Comparison of ENCODE assay signal across 29 cellular contexts in the genomic region with DNA sequence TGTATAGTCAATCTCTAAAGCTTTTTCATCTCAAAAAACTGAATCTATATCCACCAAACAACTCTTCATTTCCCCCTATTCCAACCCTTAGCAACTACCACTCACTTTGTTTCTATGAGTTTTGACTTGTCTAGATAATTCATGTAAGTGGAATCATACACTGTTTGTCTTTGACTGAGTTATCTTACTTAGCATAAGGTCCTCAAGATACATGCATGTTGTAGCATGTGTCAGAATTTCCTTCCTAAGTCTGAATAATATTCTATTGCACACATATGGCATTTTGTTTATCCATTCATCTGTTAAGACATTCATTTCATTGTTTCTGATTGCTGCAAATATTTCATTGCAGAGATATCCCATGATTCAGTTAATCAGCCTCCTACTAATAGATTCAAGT.
"Had no signal": no experiment of that assay in that cellular context is flagged by ENCODE, and none has a peak within 500 bp of the region (broad histone marks: within the 10 kb centered on the region; RNA-seq: fewer than 3 reads in every experiment).

No MANE protein-coding gene starts in this region.

- ATAC-seq: activated naive CD8-positive, alpha-beta T cell treated with anti-CD3 and anti-CD28 coated beads, Interleukin-2, amount 50 U/mL, for 24 hours; activated T-cell treated with anti-CD3 and anti-CD28 coated beads, Interleukin-2, amount 50 U/mL, for 4 hours; activated T-helper 17 cell treated with anti-CD3 and anti-CD28 coated beads, Interleukin-2, amount 50 U/mL, for 72 hours; body of pancreas; gastrocnemius medialis; heart left ventricle; WTC11 had no signal

- H3K27ac Mint-ChIP-seq: activated CD4-positive, alpha-beta memory T cell treated with anti-CD3 and anti-CD28 coated beads, Interleukin-2, amount 10 ng/mL, durations not matched to agents 7 days and 5 days; activated CD4-positive, alpha-beta T cell treated with anti-CD3 and anti-CD28 coated beads, Interleukin-2, amount 10 ng/mL, durations not matched to agents 7 days and 5 days; activated naive CD4-positive, alpha-beta T cell treated with anti-CD3 and anti-CD28 coated beads for 36 hours; activated naive CD4-positive, alpha-beta T cell treated with anti-CD3 and anti-CD28 coated beads, Interleukin-2, amount 50 U/mL, for 24 hours; activated naive CD8-positive, alpha-beta T cell treated with anti-CD3 and anti-CD28 coated beads for 36 hours; activated naive CD8-positive, alpha-beta T cell treated with anti-CD3 and anti-CD28 coated beads, Interleukin-2, amount 50 U/mL, for 24 hours; activated T-helper 17 cell treated with anti-CD3 and anti-CD28 coated beads, Interleukin-2, amount 50 U/mL, for 72 hours; dendritic cell treated with granulocyte-macrophage colony-stimulating factor and Interleukin-4, amounts not matched to agents 40 ng/mL and 50 ng/mL, for 4 days; endodermal cell; WTC11 had no signal

- H3K36me3 ChIP-seq: adrenal gland, gastrocnemius medialis, heart left ventricle had no signal

- H3K27ac ChIP-seq: adrenal gland, body of pancreas, coronary artery, gastrocnemius medialis, heart left ventricle, VCaP had no signal

- DNase-seq: activated CD4-positive, alpha-beta memory T cell treated with anti-CD3 and anti-CD28 coated beads, Interleukin-2, amount 10 ng/mL, durations not matched to agents 7 days and 5 days; activated CD4-positive, alpha-beta T cell treated with anti-CD3 and anti-CD28 coated beads for 1 hour; activated CD4-positive, alpha-beta T cell treated with anti-CD3 and anti-CD28 coated beads for 4 hours; activated CD4-positive, alpha-beta T cell treated with anti-CD3 and anti-CD28 coated beads, Interleukin-2, amount 10 ng/mL, durations not matched to agents 7 days and 5 days; activated CD4-positive, alpha-beta T cell treated with anti-CD3 and anti-CD28 coated beads, Interleukin-2, amount 50 U/mL, for 4 hours; activated effector memory CD4-positive, alpha-beta T cell treated with Interleukin-2 at 50 U/mL for 16 hours; activated naive CD4-positive, alpha-beta T cell treated with anti-CD3 and anti-CD28 coated beads for 36 hours; activated naive CD8-positive, alpha-beta T cell treated with anti-CD3 and anti-CD28 coated beads for 36 hours; activated naive CD8-positive, alpha-beta T cell treated with anti-CD3 and anti-CD28 coated beads, Interleukin-2, amount 50 U/mL, for 24 hours; activated T-cell treated with anti-CD3 and anti-CD28 coated beads, Interleukin-2, amount 50 U/mL, for 4 hours; adrenal gland; amygdala; aorta; body of pancreas; dorsolateral prefrontal cortex; effector memory CD4-positive, alpha-beta T cell; endodermal cell; foreskin fibroblast; gastrocnemius medialis; glutamatergic neuron; heart left ventricle; T-helper 2 cell had no signal

- H3K4me1 Mint-ChIP-seq: activated CD4-positive, alpha-beta memory T cell treated with anti-CD3 and anti-CD28 coated beads, Interleukin-2, amount 10 ng/mL, durations not matched to agents 7 days and 5 days; activated T-helper 17 cell treated with anti-CD3 and anti-CD28 coated beads, Interleukin-2, amount 50 U/mL, for 72 hours; endodermal cell; WTC11 had no signal

- H3K27me3 ChIP-seq: adrenal gland, body of pancreas, dorsolateral prefrontal cortex, gastrocnemius medialis, heart left ventricle had no signal

- H3K4me1 ChIP-seq: body of pancreas, gastrocnemius medialis had no signal

- H3K27me3 Mint-ChIP-seq: activated CD4-positive, alpha-beta memory T cell treated with anti-CD3 and anti-CD28 coated beads, Interleukin-2, amount 10 ng/mL, durations not matched to agents 7 days and 5 days; activated CD4-positive, alpha-beta T cell treated with anti-CD3 and anti-CD28 coated beads, Interleukin-2, amount 10 ng/mL, durations not matched to agents 7 days and 5 days; activated naive CD4-positive, alpha-beta T cell treated with anti-CD3 and anti-CD28 coated beads, Interleukin-2, amount 50 U/mL, for 24 hours; activated naive CD8-positive, alpha-beta T cell treated with anti-CD3 and anti-CD28 coated beads for 36 hours; activated naive CD8-positive, alpha-beta T cell treated with anti-CD3 and anti-CD28 coated beads, Interleukin-2, amount 50 U/mL, for 24 hours; activated T-helper 17 cell treated with anti-CD3 and anti-CD28 coated beads, Interleukin-2, amount 50 U/mL, for 72 hours; central memory CD8-positive, alpha-beta T cell; dendritic cell treated with granulocyte-macrophage colony-stimulating factor and Interleukin-4, amounts not matched to agents 40 ng/mL and 50 ng/mL, for 4 days had no signal

- H3K4me3 ChIP-seq: adrenal gland, body of pancreas, coronary artery, dorsolateral prefrontal cortex, gastrocnemius medialis, heart left ventricle had no signal

- H3K9me3 ChIP-seq: adrenal gland, body of pancreas, gastrocnemius medialis, heart left ventricle had no signal

- H3K4me3 Mint-ChIP-seq: activated CD4-positive, alpha-beta memory T cell treated with anti-CD3 and anti-CD28 coated beads, Interleukin-2, amount 10 ng/mL, durations not matched to agents 7 days and 5 days; activated CD4-positive, alpha-beta T cell treated with anti-CD3 and anti-CD28 coated beads, Interleukin-2, amount 10 ng/mL, durations not matched to agents 7 days and 5 days; activated naive CD4-positive, alpha-beta T cell treated with anti-CD3 and anti-CD28 coated beads for 36 hours; activated naive CD4-positive, alpha-beta T cell treated with anti-CD3 and anti-CD28 coated beads, Interleukin-2, amount 50 U/mL, for 24 hours; activated naive CD8-positive, alpha-beta T cell treated with anti-CD3 and anti-CD28 coated beads for 36 hours; activated naive CD8-positive, alpha-beta T cell treated with anti-CD3 and anti-CD28 coated beads, Interleukin-2, amount 50 U/mL, for 24 hours; activated T-cell treated with anti-CD3 and anti-CD28 coated beads, Interleukin-2, amount 50 U/mL, for 4 hours; activated T-helper 17 cell treated with anti-CD3 and anti-CD28 coated beads, Interleukin-2, amount 50 U/mL, for 72 hours; central memory CD8-positive, alpha-beta T cell; dendritic cell treated with granulocyte-macrophage colony-stimulating factor and Interleukin-4, amounts not matched to agents 40 ng/mL and 50 ng/mL, for 4 days; endodermal cell; WTC11 had no signal
